In genomic region chr3:50166309-50167019, GRCh38 we compare ENCODE assay signal across 10 cellular contexts. TPM values are rescaled to one million over a fixed set of nuclear protein-coding genes. Genes with fewer than 3 reads are reported as not detected.
DNase-seq lines count a peak whose midpoint lies in the region; ATAC-seq, FAIRE-seq and TF ChIP-seq lines count a peak whose summit lies in the region.
"Had no signal": no experiment of that assay in that cellular context is flagged by ENCODE, and none has a peak within 500 bp of the region (broad histone marks: within the 10 kb centered on the region; RNA-seq: fewer than 3 reads in every experiment).

No MANE protein-coding gene starts in this region.

- peak overlapping the region; percentile 83 for H3K4me2 ChIP-seq in keratinocyte (ENCODE audit: control insufficient read depth, extremely low read depth, insufficient read depth, low read depth, low read length)

- H2AFZ ChIP-seq in keratinocyte (ENCODE audit: control insufficient read depth, low read length): no peak overlapping the region

- H3K9me3 ChIP-seq in keratinocyte (ENCODE audit: control insufficient read depth, low read depth, low read length): no peaks in the 10 kb centered on the region
- H3K9me3 ChIP-seq in sigmoid colon: no peaks in the 10 kb centered on the region

- peaks cover 84% of the 10 kb centered on the region for H3K79me2 ChIP-seq in keratinocyte (ENCODE audit: control insufficient read depth, insufficient read depth, low read length)

- intact Hi-C loops in sigmoid colon (cut with DNase I): no loop called here

- H3K9me1 ChIP-seq in keratinocyte (ENCODE audit: control insufficient read depth, extremely low read depth, insufficient read depth, low read length): peaks cover 13% of the 10 kb centered on the region

- H3K4me1 ChIP-seq in keratinocyte (ENCODE audit: control insufficient read depth, extremely low read depth, insufficient read depth, low read length) (peaks cover 88% of the 10 kb centered on the region), sigmoid colon (peaks cover 0 to 85% (median 82%) of the 10 kb centered on the region in 4 donors)

- FAIRE-seq in keratinocyte (lab: Jason Lieb, UNC): no peak

- dilution Hi-C loops in keratinocyte (cut with MboI; ENCODE audit: extremely low pct_ligation_motif_present, low sequenced_read_pairs): no loop called here

- TF ChIP-seq CTCF in keratinocyte (optimal IDR thresholded peaks at IDR 0.05 in 1 of 3, IDR thresholded peaks at IDR 0.05 in 1 of 3, conservative IDR thresholded peaks at IDR 0.05 in 1 of 3; ENCODE audit: extremely low read depth in 1 of 3, insufficient read depth in 2 of 3, low read length in 3 of 3) (no peak), sigmoid colon (IDR thresholded peaks at IDR 0.05) (no peak)

- ATAC-seq in GM21423 (IDR thresholded peaks at IDR 0.05; ENCODE audit: unreplicated experiment): no peak
- ATAC-seq in GM19397 (IDR thresholded peaks at IDR 0.05; ENCODE audit: unreplicated experiment): no peak
- no peak for ATAC-seq in GM21786 (IDR thresholded peaks at IDR 0.05; ENCODE audit: unreplicated experiment)

- H3K27ac ChIP-seq in angular gyrus (ENCODE audit: low read depth, low read length) (peak overlapping the region; percentile 80), keratinocyte (ENCODE audit: control insufficient read depth, insufficient read depth, low read length) (peak overlapping the region; percentile 84), sigmoid colon (peak overlapping the region; percentile 86 to 91 (median 88))

- H3K27me3 ChIP-seq in keratinocyte (ENCODE audit: control insufficient read depth, extremely low read depth, insufficient read depth, low read length): no peaks in the 10 kb centered on the region
- H3K27me3 ChIP-seq in sigmoid colon: no peaks in the 10 kb centered on the region

- TF ChIP-seq EP300 in sigmoid colon (IDR thresholded peaks at IDR 0.05): no peak

- H3K4me3 ChIP-seq in keratinocyte (ENCODE audit: control insufficient read depth in 2 of 3, extremely low read depth in 1 of 3, insufficient read depth in 2 of 3, low read depth in 1 of 3, low read length in 3 of 3) (peak overlapping the region in 2 of 3 experiments; percentile 42 to 43), sigmoid colon (no peak overlapping the region)

- DNase-seq in Daoy (ENCODE audit: low read depth) (peak; percentile 54), keratinocyte (ENCODE audit: low read depth, low spot score) (no peak), sigmoid colon (no peak), GM03348 (ENCODE audit: low spot score) (no peak)
- DNase-seq: immature natural killer cell; stimulated activated naive CD4-positive, alpha-beta T cell treated with Interleukin-2 at 50 U/mL for 16 hours had no signal

- H3K36me3 ChIP-seq in keratinocyte (ENCODE audit: control insufficient read depth in 2 of 2, extremely low read depth in 1 of 2, insufficient read depth in 2 of 2, low read length in 2 of 2): peaks cover 32 to 55% of the 10 kb centered on the region in 2 experiments
- H3K36me3 ChIP-seq in sigmoid colon: no peaks in the 10 kb centered on the region

- peak overlapping the region; percentile 68 for H3K9ac ChIP-seq in keratinocyte (ENCODE audit: control insufficient read depth, extremely low read depth, insufficient read depth, low read length)

- H4K20me1 ChIP-seq in keratinocyte (ENCODE audit: control insufficient read depth, extremely low read depth, insufficient read depth, low read length): peaks cover 11% of the 10 kb centered on the region

- no peak for TF ChIP-seq POLR2A in sigmoid colon (IDR thresholded peaks at IDR 0.05)

- WGBS in sigmoid colon, 2 donors: 74 to 86% methylated on average over 10 of the region's 10 CpGs

RNA-seq across cellular contexts. Expression of gene SEMA3F, which starts 11.3 kb away (rescaled TPM):
- total RNA-seq in Daoy (2014; rRNA removed; shearing (Covaris generic)): 0.51 and 1.4 TPM in 2 replicates
- 72.8 to 115 TPM (median 102 TPM) in 3 replicates for polyA plus RNA-seq in keratinocyte
- polyA plus RNA-seq in keratinocyte (2011; ENCODE audit: low read depth): 60.9 TPM
- polyA plus RNA-seq in keratinocyte (2011; cell fraction: cytosol; rRNA removed): 49.7 and 82.2 TPM in 2 replicates
- 173 and 208 TPM in 2 replicates for polyA plus RNA-seq in keratinocyte (2011; cell fraction: nucleus; rRNA removed)
- 94.6 and 131 TPM in 2 replicates for polyA plus RNA-seq in keratinocyte (2012; ENCODE audit: low replicate concordance)
- polyA minus RNA-seq in keratinocyte: 197 to 339 TPM (median 220 TPM) in 3 replicates
- polyA minus RNA-seq in keratinocyte (2011; cell fraction: cytosol; rRNA and poly(A)+ RNA removed): 180 TPM
- 209 and 249 TPM in 2 replicates for polyA minus RNA-seq in keratinocyte (2011; cell fraction: nucleus; rRNA and poly(A)+ RNA removed)
- 10 to 100 TPM in 1 of 4 donors, 1 to 10 TPM in 3; 5.1 to 11.4 (median 8.0) TPM for total RNA-seq in sigmoid colon
- 10 to 100 TPM in 1 of 3 donors, 1 to 10 TPM in 1, under 1 TPM in 1; 0.60 to 12.3 (median 1.2) TPM for polyA plus RNA-seq in sigmoid colon
- polyA plus RNA-seq: immature natural killer cell had no signal

RNA-seq across cellular contexts. Expression of gene GNAT1, which starts 24.9 kb away (rescaled TPM):
- not detected in 2 replicates for total RNA-seq in Daoy (2014; rRNA removed; shearing (Covaris generic))
- polyA plus RNA-seq in keratinocyte: 0.05 to 0.12 TPM in 2 of 3 replicates, not detected in the other
- polyA plus RNA-seq in keratinocyte (2011; ENCODE audit: low read depth): not detected
- polyA plus RNA-seq in keratinocyte (2011; cell fraction: cytosol; rRNA removed): not detected in 2 replicates
- 0.40 and 0.56 TPM in 2 replicates for polyA plus RNA-seq in keratinocyte (2011; cell fraction: nucleus; rRNA removed)
- polyA plus RNA-seq in keratinocyte (2012; ENCODE audit: low replicate concordance): not detected in 2 replicates
- 0.13 to 0.86 TPM in 2 of 3 replicates, not detected in the other for polyA minus RNA-seq in keratinocyte
- polyA minus RNA-seq in keratinocyte (2011; cell fraction: cytosol; rRNA and poly(A)+ RNA removed): not detected
- polyA minus RNA-seq in keratinocyte (2011; cell fraction: nucleus; rRNA and poly(A)+ RNA removed): 0.32 and 0.47 TPM in 2 replicates
- not detected for total RNA-seq in sigmoid colon
- under 1 TPM in 1 of 3 donors, not detected in 2; 0.06 TPM for polyA plus RNA-seq in sigmoid colon
- polyA plus RNA-seq: immature natural killer cell had no signal

RNA-seq across cellular contexts. Expression of gene SLC38A3, which starts 38.6 kb away (rescaled TPM):
- not detected in 2 replicates for total RNA-seq in Daoy (2014; rRNA removed; shearing (Covaris generic))
- not detected in 3 replicates for polyA plus RNA-seq in keratinocyte
- 0.22 TPM for polyA plus RNA-seq in keratinocyte (2011; ENCODE audit: low read depth)
- 0.02 and 0.12 TPM in 2 replicates for polyA plus RNA-seq in keratinocyte (2011; cell fraction: cytosol; rRNA removed)
- polyA plus RNA-seq in keratinocyte (2011; cell fraction: nucleus; rRNA removed): 0.12 and 0.36 TPM in 2 replicates
- 0.39 TPM in 1 of 2 replicates, not detected in the other for polyA plus RNA-seq in keratinocyte (2012; ENCODE audit: low replicate concordance)
- not detected in 3 replicates for polyA minus RNA-seq in keratinocyte
- not detected for polyA minus RNA-seq in keratinocyte (2011; cell fraction: cytosol; rRNA and poly(A)+ RNA removed)
- polyA minus RNA-seq in keratinocyte (2011; cell fraction: nucleus; rRNA and poly(A)+ RNA removed): 0.32 TPM in 1 of 2 replicates, not detected in the other
- total RNA-seq in sigmoid colon: under 1 TPM in 1 of 4 donors, not detected in 3; 0.28 TPM
- under 1 TPM in 1 of 3 donors, not detected in 2; 0.07 TPM for polyA plus RNA-seq in sigmoid colon
- polyA plus RNA-seq: immature natural killer cell had no signal

Comparison
In these comparisons a context has a peak if more than half of its experiments do, and no peak if none do; other contexts are left out.
1. H3K4me3 ChIP-seq: peak in keratinocyte (2 of 3); none in sigmoid colon (0 of 4).
2. Peak in every context shown above with its lines, with median percentiles within 50 percentile points of each other: H3K27ac ChIP-seq.